Comparison of ENCODE assay signal across 11 cellular contexts in the genomic region with DNA sequence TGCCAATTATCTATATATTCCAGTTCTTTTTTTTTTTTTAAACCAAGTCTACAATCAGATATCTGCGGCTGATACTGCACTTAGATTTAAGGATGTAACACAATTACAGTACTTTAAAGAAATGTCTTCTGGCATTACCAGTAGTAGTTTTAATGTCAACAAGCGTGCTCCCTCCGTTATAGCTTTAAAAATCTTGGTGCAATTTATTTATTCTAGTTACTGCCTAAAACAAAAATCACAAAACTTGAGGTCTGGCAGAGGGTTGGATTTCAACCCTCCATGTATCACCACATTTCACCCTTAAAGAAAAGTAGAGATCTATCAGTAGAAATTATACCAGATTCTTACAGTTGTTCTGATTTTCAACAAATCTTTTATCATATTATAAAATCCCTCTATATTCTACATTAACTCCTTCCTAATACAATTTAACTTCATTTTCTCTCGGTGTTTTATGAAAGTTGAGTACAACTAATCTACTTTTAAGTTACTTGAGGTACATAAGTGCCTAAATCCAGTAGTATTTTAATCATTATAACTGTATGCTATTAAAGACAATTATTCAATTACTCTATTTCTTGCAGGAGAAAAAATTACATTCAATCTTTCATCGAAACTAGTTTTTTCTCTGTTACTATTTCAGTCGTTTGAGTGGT. TPM values are rescaled to one million over a fixed set of nuclear protein-coding genes. Genes with fewer than 3 reads are reported as not detected.
DNase-seq lines count a peak whose midpoint lies in the region; ATAC-seq and TF ChIP-seq lines count a peak whose summit lies in the region.
"Had no signal": no experiment of that assay in that cellular context is flagged by ENCODE, and none has a peak within 500 bp of the region (broad histone marks: within the 10 kb centered on the region; RNA-seq: fewer than 3 reads in every experiment).

No MANE protein-coding gene starts in this region.

- peak overlapping the region; percentile 3 to 99 (median 98) for H3K27ac ChIP-seq in heart left ventricle
- H3K27ac ChIP-seq in left lung, result peak overlapping the region; percentile 8 to 78
- peak overlapping the region; percentile 96 to 100 (median 99) for H3K27ac ChIP-seq in transverse colon
- H3K27ac ChIP-seq: C4-2B had no signal

- H3K27ac Mint-ChIP-seq in T-cell, result no peak overlapping the region

- H3K27me3 Mint-ChIP-seq in T-cell, result peaks cover 21 to 30% of the 10 kb centered on the region in 2 donors

- peaks cover 0 to 52% (median 18%) of the 10 kb centered on the region in 12 donors for H3K4me1 ChIP-seq in heart left ventricle
- peaks cover 20 to 48% of the 10 kb centered on the region in 2 donors for H3K4me1 ChIP-seq in left lung
- H3K4me1 ChIP-seq in transverse colon, result peaks cover 12 to 39% (median 28%) of the 10 kb centered on the region in 4 donors

- H3K27me3 ChIP-seq in heart left ventricle (no peaks in the 10 kb centered on the region), left lung (no peaks in the 10 kb centered on the region), transverse colon (no peaks in the 10 kb centered on the region)
- H3K27me3 ChIP-seq: pancreas had no signal

- H3K9me3 ChIP-seq in heart left ventricle (no peaks in the 10 kb centered on the region), left lung (no peaks in the 10 kb centered on the region), transverse colon (no peaks in the 10 kb centered on the region)
- H3K9me3 ChIP-seq: pancreas had no signal

- H3K36me3 Mint-ChIP-seq in T-cell, result peaks cover 6% of the 10 kb centered on the region

- no peak for TF ChIP-seq EP300 in transverse colon (IDR thresholded peaks at IDR 0.05; ENCODE audit: low read depth)

- H3K36me3 ChIP-seq in heart left ventricle (no peaks in the 10 kb centered on the region), left lung (no peaks in the 10 kb centered on the region), transverse colon (no peaks in the 10 kb centered on the region)
- H3K36me3 ChIP-seq: pancreas had no signal

- TF ChIP-seq CTCF in heart left ventricle (IDR thresholded peaks at IDR 0.05) (no peak), left lung (IDR thresholded peaks at IDR 0.05) (no peak), transverse colon (IDR thresholded peaks at IDR 0.05) (no peak)

- 56 to 64% (median 58%) methylated on average over 6 of the region's 6 CpGs for WGBS in heart left ventricle, 4 donors
- 79% methylated on average over 6 of the region's 6 CpGs for WGBS in transverse colon (ENCODE audit: low coverage in 1 of 2), 2 donors

- DNase-seq in heart left ventricle (no peak), left cardiac atrium (no peak), T-cell (no peak), left lung (no peak), transverse colon (no peak), NK-92 (lab: John Stamatoyannopoulos, UW; ENCODE audit: unreplicated experiment) (no peak), HEK293T (ENCODE audit: extremely low spot score) (no peak)
- DNase-seq: NCI-H1417 treated with DMSO at 0.1 percent for 48 hours, pancreas had no signal

- POLR2A ChIA-PET in T-cell (lab: Charles Lee), result interaction anchor here in 1 of 2 donors (0.6 kb wide), 1 partner anchor 28 kb away, joined by 3 read pairs; no protein-coding TSS in a partner anchor
- POLR2A ChIA-PET in HEK293T (lab: Yijun Ruan, JAX), result no interaction called here

- in situ Hi-C loops in transverse colon (cut with MboI; ENCODE audit: low pct_ligation_motif_present in 1 of 4, low pct_unique_long_range_greater_than_20kb in 1 of 4, low sequenced_read_pairs in 3 of 4), result no loop called here

- H3K9me3 Mint-ChIP-seq in T-cell, result no peaks in the 10 kb centered on the region

- CTCF ChIA-PET in T-cell (lab: Charles Lee), result interaction anchor here in 1 of 2 donors (0.7 kb wide), 1 partner anchor 1575 kb away, joined by 3 read pairs; no protein-coding TSS in a partner anchor
- CTCF ChIA-PET in HEK293T (lab: Yijun Ruan, JAX), result no interaction called here

- intact Hi-C loops in heart left ventricle (cut with DNase I), result loop anchor here in 4 of 10 donors (5.0 to 10.0 kb wide), 4 partner anchors 69 to 631 kb away; a partner anchor contains a TSS
- intact Hi-C loops in left cardiac atrium (cut with DNase I), result loop anchor here in 1 of 2 donors (5.0 kb wide), 1 partner anchor 69 kb away; no protein-coding TSS in a partner anchor
- intact Hi-C loops in left lung (cut with DNase I), result loop anchor here in 1 of 2 donors (5.0 kb wide), 1 partner anchor 79 kb away; no protein-coding TSS in a partner anchor
- intact Hi-C loops in transverse colon (cut with DNase I; ENCODE audit: low total_unique reads), result no loop called here

- peaks cover 39 to 45% (median 44%) of the 10 kb centered on the region in 3 donors for H3K4me1 Mint-ChIP-seq in T-cell

- TF ChIP-seq POLR2A in heart left ventricle (IDR thresholded peaks at IDR 0.05) (no peak), transverse colon (IDR thresholded peaks at IDR 0.05) (no peak)

- H3K4me3 Mint-ChIP-seq in T-cell, result peak overlapping the region in 2 of 3 donors; percentile 39 to 96

- H3K4me3 ChIP-seq in heart left ventricle (peak overlapping the region in 9 of 12 donors; percentile 76 to 94 (median 87)), left lung (peak overlapping the region in 1 of 2 donors; percentile 3), transverse colon (no peak overlapping the region)

- ATAC-seq in heart left ventricle (no peak), left cardiac atrium (no peak), T-cell (replicated peaks in 1 of 4) (no peak), left lung (no peak), GM18868 (IDR thresholded peaks at IDR 0.05; ENCODE audit: unreplicated experiment) (no peak)
- ATAC-seq: pancreas had no signal

TF ChIP-seq in HEK293T, 16 proteins besides CTCF, POLR2A, EP300 and RAD21:
- TF ChIP-seq BHLHE40 (IDR thresholded peaks at IDR 0.05; ENCODE audit: borderline replicate concordance) (no peak), ZNF384 (IDR thresholded peaks at IDR 0.05) (no peak), SUZ12 (IDR thresholded peaks at IDR 0.05) (no peak), HDGF (IDR thresholded peaks at IDR 0.05; ENCODE audit: borderline replicate concordance) (no peak), ELF4 (IDR thresholded peaks at IDR 0.05) (no peak), CTBP1 (IDR thresholded peaks at IDR 0.05; ENCODE audit: borderline replicate concordance) (no peak), FOXM1 (IDR thresholded peaks at IDR 0.05; ENCODE audit: borderline replicate concordance) (no peak), LEF1 (IDR thresholded peaks at IDR 0.05; ENCODE audit: borderline replicate concordance) (no peak), NFRKB (IDR thresholded peaks at IDR 0.05) (no peak), FOXK2 (IDR thresholded peaks at IDR 0.05) (no peak), FOXA1 (IDR thresholded peaks at IDR 0.05) (no peak), L3MBTL2 (conservative IDR thresholded peaks at IDR 0.05) (no peak), SP1 (IDR thresholded peaks at IDR 0.05) (no peak), TARDBP (IDR thresholded peaks at IDR 0.05) (no peak), ARNT (IDR thresholded peaks at IDR 0.05) (no peak)
- TF ChIP-seq, protein P1, sequence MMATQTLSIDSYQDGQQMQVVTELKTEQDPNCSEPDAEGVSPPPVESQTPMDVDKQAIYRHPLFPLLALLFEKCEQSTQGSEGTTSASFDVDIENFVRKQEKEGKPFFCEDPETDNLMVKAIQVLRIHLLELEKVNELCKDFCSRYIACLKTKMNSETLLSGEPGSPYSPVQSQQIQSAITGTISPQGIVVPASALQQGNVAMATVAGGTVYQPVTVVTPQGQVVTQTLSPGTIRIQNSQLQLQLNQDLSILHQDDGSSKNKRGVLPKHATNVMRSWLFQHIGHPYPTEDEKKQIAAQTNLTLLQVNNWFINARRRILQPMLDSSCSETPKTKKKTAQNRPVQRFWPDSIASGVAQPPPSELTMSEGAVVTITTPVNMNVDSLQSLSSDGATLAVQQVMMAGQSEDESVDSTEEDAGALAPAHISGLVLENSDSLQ (IDR thresholded peaks at IDR 0.05), result no peak
TF ChIP-seq in HEK293T: peak in this region for 0.

RNA-seq across cellular contexts. Expression of a gene that starts 2.0 kb away (rescaled TPM):
- total RNA-seq in heart left ventricle (10 to 100 TPM; 20.6 to 76.3 (median 34.2) TPM), left cardiac atrium (10 to 100 TPM; 22.7 to 28.3 TPM), T-cell (10 to 100 TPM; 68.5 to 85.8 (median 74.8) TPM), left lung (10 to 100 TPM; 31.0 to 33.9 TPM), transverse colon (10 to 100 TPM; 20.7 to 44.8 (median 25.8) TPM)
- 10 to 100 TPM in 1 of 2 donors, 1 to 10 TPM in 1; 6.8 to 11.5 TPM for polyA plus RNA-seq in heart left ventricle

Comparison
In these comparisons a context has a peak if more than half of its experiments do, and no peak if none do; other contexts are left out.
1. H3K27ac ChIP-seq: peak in every context shown above with its lines; median percentile 99 in transverse colon; 98 in heart left ventricle; 43 in left lung.
2. H3K4me3 ChIP-seq: peak in heart left ventricle (9 of 12); none in transverse colon (0 of 4).